In genomic region chr22:46551321-46551720, GRCh38 we compare ENCODE assay signal across 19 cellular contexts.
"Had no signal": no experiment of that assay in that cellular context is flagged by ENCODE, and none has a peak within 500 bp of the region (broad histone marks: within the 10 kb centered on the region; RNA-seq: fewer than 3 reads in every experiment).

No MANE protein-coding gene starts in this region.

- H3K4me3 ChIP-seq: esophagus muscularis mucosa, gastrocnemius medialis, neural progenitor cell, psoas muscle, stomach, thoracic aorta, transverse colon had no signal

- H3K9me3 ChIP-seq: gastrocnemius medialis, psoas muscle, thoracic aorta, transverse colon had no signal

- H3K27ac ChIP-seq: epithelial cell of prostate, esophagus muscularis mucosa, gastrocnemius medialis, neural progenitor cell, parathyroid adenoma, psoas muscle, stomach, thoracic aorta, transverse colon had no signal

- H3K4me1 ChIP-seq: parathyroid adenoma had no signal

- H3K4me2 ChIP-seq: neural progenitor cell had no signal

- H3K36me3 ChIP-seq: esophagus muscularis mucosa, gastrocnemius medialis, neural progenitor cell, stomach, thoracic aorta, transverse colon had no signal

- H2AFZ ChIP-seq: neural progenitor cell, parathyroid adenoma had no signal

- H3K79me2 ChIP-seq: parathyroid adenoma had no signal

- DNase-seq: effector memory CD4-positive, alpha-beta T cell; gastrocnemius medialis; glutamatergic neuron; left colon; midbrain; occipital lobe; retina; stimulated activated naive CD4-positive, alpha-beta T cell; stomach; substantia nigra; transverse colon had no signal

- ATAC-seq: gastrocnemius medialis; left colon; natural killer cell treated with Interleukin-12 subunit alpha and Interleukin-12 subunit beta and Interleukin-15 and Interleukin-18, amount 100 ng/mL, for 72 hours; psoas muscle; sciatic nerve had no signal

- H3K9ac ChIP-seq: neural progenitor cell, parathyroid adenoma had no signal

- H3K27me3 ChIP-seq: esophagus muscularis mucosa, gastrocnemius medialis, neural progenitor cell, stomach, transverse colon had no signal
